Comparison of ENCODE assay signal across 8 cellular contexts in genomic region chr17:12020595-12021590, GRCh38. TPM values are rescaled to one million over a fixed set of nuclear protein-coding genes. Genes with fewer than 3 reads are reported as not detected.
DNase-seq lines count a peak whose midpoint lies in the region; ATAC-seq and TF ChIP-seq lines count a peak whose summit lies in the region.

Gene MAP2K4 (plus strand): TSS chr17:12020877. CDS start chr17:12020887, 10 bp downstream.

- H3K36me3 Mint-ChIP-seq in chondrocyte (ENCODE audit: low read depth), result no peaks in the 10 kb centered on the region

- H3K4me1 Mint-ChIP-seq in chondrocyte (ENCODE audit: low read depth), result peaks cover 33% of the 10 kb centered on the region

- peak within 1 kb of the TSS; percentile 68 for H3K4me3 Mint-ChIP-seq in chondrocyte (ENCODE audit: unreplicated experiment)

- H3K9me3 Mint-ChIP-seq in chondrocyte (ENCODE audit: low read depth), result no peaks in the 10 kb centered on the region

- peak; percentile 98 for DNase-seq in AG08395 (ENCODE audit: low spot score)
- DNase-seq in NCI-H345 treated with DMSO at 0.1 percent for 48 hours (lab: John Stamatoyannopoulos, UW; ENCODE audit: unreplicated experiment), result peak; percentile 48
- peak; percentile 92 to 94 for DNase-seq in activated CD4-positive, alpha-beta T cell treated with anti-CD3 and anti-CD28 coated beads for 24 hours (ENCODE audit: low read depth in 2 of 2)
- peak; percentile 97 for DNase-seq in chondrocyte (ENCODE audit: low spot score)
- DNase-seq in kidney tubule cell (ENCODE audit: low spot score), result peak; percentile 86
- peak; percentile 93 to 98 for DNase-seq in stimulated activated CD4-positive, alpha-beta T cell treated with anti-CD3 and anti-CD28 coated beads, Interleukin-1b, Interleukin-23, amount 100 ng/mL, for 1 hour (ENCODE audit: low read depth in 2 of 2)

- no peak for TF ChIP-seq CTCF in chondrocyte (IDR thresholded peaks at IDR 0.05)

- H3K27me3 Mint-ChIP-seq in chondrocyte (ENCODE audit: low read depth), result no peaks in the 10 kb centered on the region

- H3K27ac Mint-ChIP-seq in chondrocyte (ENCODE audit: unreplicated experiment), result peak within 1 kb of the TSS; percentile 78

- ATAC-seq in GM18870 (IDR thresholded peaks at IDR 0.05; ENCODE audit: unreplicated experiment) (peak; percentile 66), HG03108 (IDR thresholded peaks at IDR 0.05; ENCODE audit: unreplicated experiment) (peak; percentile 87)

RNA-seq across cellular contexts. Expression of gene MAP2K4, which starts in this region (rescaled TPM):
- 20.4 to 27.4 TPM (median 26.0 TPM) in 3 replicates for total RNA-seq in chondrocyte

Comparison
In these comparisons a context has a peak if more than half of its experiments do, and no peak if none do; other contexts are left out.
1. Peak in every context shown above with its lines: DNase-seq and ATAC-seq.
2. DNase-seq: peak in every context shown above with its lines; median percentile 98 in AG08395; 97 in chondrocyte; 96 in stimulated activated CD4-positive, alpha-beta T cell treated with anti-CD3 and anti-CD28 coated beads, Interleukin-1b, Interleukin-23, amount 100 ng/mL, for 1 hour; 93 in activated CD4-positive, alpha-beta T cell treated with anti-CD3 and anti-CD28 coated beads for 24 hours; 86 in kidney tubule cell; 48 in NCI-H345 treated with DMSO at 0.1 percent for 48 hours.